ENCODE assay signal across 15 cellular contexts in the genomic region with DNA sequence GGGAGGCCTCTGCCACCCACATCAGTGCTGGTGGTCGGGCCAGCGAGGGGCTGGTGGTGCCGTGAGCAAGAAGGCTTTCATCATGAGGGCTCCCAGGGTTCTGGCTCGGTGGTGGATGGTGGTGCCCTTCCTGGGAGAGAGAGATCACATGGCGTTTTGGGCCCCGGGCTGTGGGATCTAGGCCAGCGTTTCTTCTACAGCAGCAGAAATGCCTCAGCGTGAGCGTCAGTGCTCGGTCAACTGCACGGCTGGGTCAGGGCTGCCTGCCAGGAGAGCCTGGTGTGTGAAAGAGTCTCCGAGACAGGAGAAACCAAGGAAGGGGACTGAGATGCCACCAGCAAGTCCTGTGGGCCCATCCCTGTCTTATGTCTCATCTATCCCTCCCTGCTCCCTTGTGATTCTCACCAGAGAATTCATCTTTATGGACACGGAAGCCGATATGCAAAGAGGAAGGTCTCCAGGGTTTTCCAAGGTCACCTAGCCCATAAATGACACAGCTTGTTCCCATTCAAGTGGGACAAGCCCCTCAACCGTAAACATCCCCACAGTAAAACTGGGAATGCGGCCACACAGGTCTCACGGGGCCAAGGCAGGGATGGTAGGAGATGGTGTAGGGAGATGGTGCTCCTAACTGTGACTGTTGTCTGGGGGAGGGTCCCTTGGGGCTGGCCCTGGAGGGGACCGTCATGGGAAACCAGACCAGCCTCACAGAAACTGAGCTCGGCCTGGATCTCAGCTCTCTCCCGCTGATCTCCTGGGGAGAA.
A peak's percentile ranks its signal among the peaks of the same experiment; 100 is the strongest.
DNase-seq lines count a peak whose midpoint lies in the region; TF ChIP-seq lines count a peak whose summit lies in the region.
"Had no signal": no experiment of that assay in that cellular context is flagged by ENCODE, and none has a peak within 500 bp of the region (broad histone marks: within the 10 kb centered on the region; RNA-seq: fewer than 3 reads in every experiment).

No MANE protein-coding gene starts in this region.

- H3K27ac ChIP-seq in ovary: no peak overlapping the region
- no peak overlapping the region for H3K27ac ChIP-seq in coronary artery
- H3K27ac ChIP-seq: neural progenitor cell, SJCRH30 had no signal

- 50 to 67% (median 65%) methylated on average over 20 of the region's 20 CpGs for WGBS in ovary, 3 donors

- H3K27me3 ChIP-seq in BE2C: no peaks in the 10 kb centered on the region
- H3K27me3 ChIP-seq in ovary: no peaks in the 10 kb centered on the region
- H3K27me3 ChIP-seq: neural progenitor cell had no signal

- H3K4me3 ChIP-seq in BE2C (ENCODE audit: low read depth, low read length): no peak overlapping the region
- no peak overlapping the region for H3K4me3 ChIP-seq in ovary
- H3K4me3 ChIP-seq in coronary artery: no peak overlapping the region
- H3K4me3 ChIP-seq: neural progenitor cell, SJCRH30 had no signal

- intact Hi-C loops in cardiac septum (cut with DNase I): loop anchor here (1.0 to 10.0 kb wide), 4 partner anchors 39 to 187 kb away; no protein-coding TSS in a partner anchor
- intact Hi-C loops in ovary (cut with DNase I): no loop called here

- H3K36me3 ChIP-seq in BE2C (no peaks in the 10 kb centered on the region), ovary (no peaks in the 10 kb centered on the region)
- H3K36me3 ChIP-seq: neural progenitor cell, SJCRH30 had no signal

- TF ChIP-seq CTCF in BE2C (IDR thresholded peaks at IDR 0.05; ENCODE audit: low read depth, low read length) (no peak), ovary (IDR thresholded peaks at IDR 0.05) (no peak), coronary artery (IDR thresholded peaks at IDR 0.05) (no peak)

- H3K4me1 ChIP-seq in BE2C (peaks cover 5% of the 10 kb centered on the region), ovary (ENCODE audit: insufficient read depth) (peaks cover 4% of the 10 kb centered on the region)
- H3K4me1 ChIP-seq: SJCRH30 had no signal

- DNase-seq in BE2C (peak; percentile 53), anterior cingulate cortex (lab: John Stamatoyannopoulos, UW) (peak in 50 of 58 donors; percentile 17 to 88 (median 66)), cardiac septum (ENCODE audit: low spot score) (peak; percentile 85), ovary (peak; percentile 32 to 64 (median 55)), NCI-H446 (lab: John Stamatoyannopoulos, UW) (no peak), NCI-H187 (lab: John Stamatoyannopoulos, UW) (no peak), coronary artery (ENCODE audit: low spot score) (no peak)
- no peak for DNase-seq in stimulated activated naive CD4-positive, alpha-beta T cell (lab: John Stamatoyannopoulos, UW)
- DNase-seq: ACHN; activated naive CD4-positive, alpha-beta T cell treated with anti-CD3 and anti-CD28 coated beads for 36 hours; DMS153; Kasumi-1; kidney glomerular epithelial cell; SJCRH30 had no signal

- H3K9me3 ChIP-seq in BE2C: no peaks in the 10 kb centered on the region
- H3K9me3 ChIP-seq in ovary: no peaks in the 10 kb centered on the region
- H3K9me3 ChIP-seq: SJCRH30 had no signal

- no peak for TF ChIP-seq EP300 in ovary (IDR thresholded peaks at IDR 0.05)

- no peak for TF ChIP-seq POLR2A in ovary (IDR thresholded peaks at IDR 0.05)

Comparison
In these comparisons a context has a peak if more than half of its experiments do, and no peak if none do; other contexts are left out.
1. DNase-seq: peak in BE2C (single experiment), anterior cingulate cortex (50 of 58), cardiac septum (single experiment) and ovary (5 of 5); none in NCI-H446 (0 of 2), NCI-H187 (0 of 2), stimulated activated naive CD4-positive, alpha-beta T cell (0 of 6) and coronary artery (single experiment).